ENCODE assay signal across 1 cellular context in the genomic region with DNA sequence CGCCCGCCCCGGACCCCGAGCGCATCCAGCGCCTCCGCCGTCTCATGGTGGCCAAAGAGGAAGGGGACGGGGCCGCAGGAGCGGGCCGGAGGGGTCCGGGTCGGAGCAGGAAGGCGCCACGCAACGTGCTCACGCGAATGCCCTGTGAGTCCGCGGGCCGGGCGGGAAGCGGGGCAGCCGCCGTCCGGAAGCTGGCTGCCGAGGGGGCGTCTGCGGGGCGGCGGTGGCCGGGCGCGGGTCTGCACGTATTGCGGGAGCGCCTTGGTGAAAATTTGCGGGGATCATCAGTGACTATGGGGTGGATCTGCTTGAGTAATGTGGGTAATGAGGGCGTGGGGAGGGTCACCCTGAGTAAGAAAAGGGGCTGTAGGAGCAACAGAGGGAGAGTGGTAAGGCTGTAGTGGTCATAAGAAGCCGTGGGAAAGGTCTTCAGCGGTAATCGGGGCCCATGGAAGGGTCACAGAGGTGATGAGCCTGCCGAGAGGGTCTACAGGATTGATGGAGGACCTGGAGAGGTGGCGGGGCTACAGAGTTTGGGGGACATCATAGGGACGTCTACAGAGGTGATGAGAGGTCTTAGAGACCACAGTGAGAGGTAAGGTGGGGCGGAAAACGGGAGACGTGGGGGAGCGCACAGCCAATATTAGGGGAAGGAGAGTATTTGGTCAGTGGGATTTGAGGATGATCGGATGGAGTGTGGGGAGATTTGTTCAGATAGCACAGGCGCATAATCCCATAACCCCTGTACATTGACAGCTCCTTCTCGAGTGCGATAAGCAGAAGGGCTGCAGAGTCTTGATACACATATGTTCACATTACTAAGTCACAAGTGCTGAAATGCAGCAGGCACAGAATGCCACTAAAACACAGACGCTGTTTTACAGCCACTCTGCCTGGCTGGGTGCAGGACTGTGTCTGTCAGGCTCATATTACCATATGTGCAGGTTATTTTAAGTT.
A peak's percentile ranks its signal among the peaks of the same experiment; 100 is the strongest.
TF ChIP-seq lines count a peak whose summit lies in the region.

No MANE protein-coding gene starts in this region.

TF ChIP-seq in K562, 482 proteins besides CTCF, POLR2A, EP300 and RAD21 (continued from another document and continues in another):
- TF ChIP-seq, protein P1, sequence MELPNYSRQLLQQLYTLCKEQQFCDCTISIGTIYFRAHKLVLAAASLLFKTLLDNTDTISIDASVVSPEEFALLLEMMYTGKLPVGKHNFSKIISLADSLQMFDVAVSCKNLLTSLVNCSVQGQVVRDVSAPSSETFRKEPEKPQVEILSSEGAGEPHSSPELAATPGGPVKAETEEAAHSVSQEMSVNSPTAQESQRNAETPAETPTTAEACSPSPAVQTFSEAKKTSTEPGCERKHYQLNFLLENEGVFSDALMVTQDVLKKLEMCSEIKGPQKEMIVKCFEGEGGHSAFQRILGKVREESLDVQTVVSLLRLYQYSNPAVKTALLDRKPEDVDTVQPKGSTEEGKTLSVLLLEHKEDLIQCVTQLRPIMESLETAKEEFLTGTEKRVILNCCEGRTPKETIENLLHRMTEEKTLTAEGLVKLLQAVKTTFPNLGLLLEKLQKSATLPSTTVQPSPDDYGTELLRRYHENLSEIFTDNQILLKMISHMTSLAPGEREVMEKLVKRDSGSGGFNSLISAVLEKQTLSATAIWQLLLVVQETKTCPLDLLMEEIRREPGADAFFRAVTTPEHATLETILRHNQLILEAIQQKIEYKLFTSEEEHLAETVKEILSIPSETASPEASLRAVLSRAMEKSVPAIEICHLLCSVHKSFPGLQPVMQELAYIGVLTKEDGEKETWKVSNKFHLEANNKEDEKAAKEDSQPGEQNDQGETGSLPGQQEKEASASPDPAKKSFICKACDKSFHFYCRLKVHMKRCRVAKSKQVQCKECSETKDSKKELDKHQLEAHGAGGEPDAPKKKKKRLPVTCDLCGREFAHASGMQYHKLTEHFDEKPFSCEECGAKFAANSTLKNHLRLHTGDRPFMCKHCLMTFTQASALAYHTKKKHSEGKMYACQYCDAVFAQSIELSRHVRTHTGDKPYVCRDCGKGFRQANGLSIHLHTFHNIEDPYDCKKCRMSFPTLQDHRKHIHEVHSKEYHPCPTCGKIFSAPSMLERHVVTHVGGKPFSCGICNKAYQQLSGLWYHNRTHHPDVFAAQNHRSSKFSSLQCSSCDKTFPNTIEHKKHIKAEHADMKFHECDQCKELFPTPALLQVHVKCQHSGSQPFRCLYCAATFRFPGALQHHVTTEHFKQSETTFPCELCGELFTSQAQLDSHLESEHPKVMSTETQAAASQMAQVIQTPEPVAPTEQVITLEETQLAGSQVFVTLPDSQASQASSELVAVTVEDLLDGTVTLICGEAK (IDR thresholded peaks at IDR 0.05), result no peak; the same call in 1 of the 2 replicates
- TF ChIP-seq, protein P1 (CRISPR knock-in tag; IDR thresholded peaks at IDR 0.05), result no peak
- TF ChIP-seq, protein P2, sequence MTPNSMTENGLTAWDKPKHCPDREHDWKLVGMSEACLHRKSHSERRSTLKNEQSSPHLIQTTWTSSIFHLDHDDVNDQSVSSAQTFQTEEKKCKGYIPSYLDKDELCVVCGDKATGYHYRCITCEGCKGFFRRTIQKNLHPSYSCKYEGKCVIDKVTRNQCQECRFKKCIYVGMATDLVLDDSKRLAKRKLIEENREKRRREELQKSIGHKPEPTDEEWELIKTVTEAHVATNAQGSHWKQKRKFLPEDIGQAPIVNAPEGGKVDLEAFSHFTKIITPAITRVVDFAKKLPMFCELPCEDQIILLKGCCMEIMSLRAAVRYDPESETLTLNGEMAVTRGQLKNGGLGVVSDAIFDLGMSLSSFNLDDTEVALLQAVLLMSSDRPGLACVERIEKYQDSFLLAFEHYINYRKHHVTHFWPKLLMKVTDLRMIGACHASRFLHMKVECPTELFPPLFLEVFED (CRISPR knock-in tag; conservative IDR thresholded peaks at IDR 0.05), result 0 out of 2 replicates have a peak, but pooled peaks have one; percentile 57
- TF ChIP-seq ARID1B (IDR thresholded peaks at IDR 0.05) (peak; percentile 90), TCFL5 (CRISPR knock-in tag; conservative IDR thresholded peaks at IDR 0.05) (no peak), MAFK (IDR thresholded peaks at IDR 0.05; ENCODE audit: low read length) (no peak), PYGO2 (tag; IDR thresholded peaks at IDR 0.05) (no peak), HNRNPK (IDR thresholded peaks at IDR 0.05; ENCODE audit: low read depth, low read length, poor library complexity, severe bottlenecking) (no peak), ZNF707 (CRISPR knock-in tag; conservative IDR thresholded peaks at IDR 0.05) (no peak), CBFA2T2 (conservative IDR thresholded peaks at IDR 0.05) (peak; percentile 84), IRF2 (CRISPR knock-in tag; IDR thresholded peaks at IDR 0.05) (no peak), BRD4 (IDR thresholded peaks at IDR 0.05) (no peak), ZBED1 (IDR thresholded peaks at IDR 0.05) (no peak), ZFP36 (IDR thresholded peaks at IDR 0.05; ENCODE audit: low read depth, low read length, partially characterized antibody) (no peak), SMARCE1 (IDR thresholded peaks at IDR 0.05) (peak; percentile 60; the same call in 1 of the 2 replicates), GTF2A2 (tag; IDR thresholded peaks at IDR 0.05) (no peak), CREBBP (IDR thresholded peaks at IDR 0.05; ENCODE audit: low read depth, low read length) (no peak), NFXL1 (CRISPR knock-in tag; IDR thresholded peaks at IDR 0.05) (no peak)
- TF ChIP-seq, protein P3, sequence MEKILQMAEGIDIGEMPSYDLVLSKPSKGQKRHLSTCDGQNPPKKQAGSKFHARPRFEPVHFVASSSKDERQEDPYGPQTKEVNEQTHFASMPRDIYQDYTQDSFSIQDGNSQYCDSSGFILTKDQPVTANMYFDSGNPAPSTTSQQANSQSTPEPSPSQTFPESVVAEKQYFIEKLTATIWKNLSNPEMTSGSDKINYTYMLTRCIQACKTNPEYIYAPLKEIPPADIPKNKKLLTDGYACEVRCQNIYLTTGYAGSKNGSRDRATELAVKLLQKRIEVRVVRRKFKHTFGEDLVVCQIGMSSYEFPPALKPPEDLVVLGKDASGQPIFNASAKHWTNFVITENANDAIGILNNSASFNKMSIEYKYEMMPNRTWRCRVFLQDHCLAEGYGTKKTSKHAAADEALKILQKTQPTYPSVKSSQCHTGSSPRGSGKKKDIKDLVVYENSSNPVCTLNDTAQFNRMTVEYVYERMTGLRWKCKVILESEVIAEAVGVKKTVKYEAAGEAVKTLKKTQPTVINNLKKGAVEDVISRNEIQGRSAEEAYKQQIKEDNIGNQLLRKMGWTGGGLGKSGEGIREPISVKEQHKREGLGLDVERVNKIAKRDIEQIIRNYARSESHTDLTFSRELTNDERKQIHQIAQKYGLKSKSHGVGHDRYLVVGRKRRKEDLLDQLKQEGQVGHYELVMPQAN (IDR thresholded peaks at IDR 0.05; ENCODE audit: borderline replicate concordance), result no peak
- TF ChIP-seq, protein P4, sequence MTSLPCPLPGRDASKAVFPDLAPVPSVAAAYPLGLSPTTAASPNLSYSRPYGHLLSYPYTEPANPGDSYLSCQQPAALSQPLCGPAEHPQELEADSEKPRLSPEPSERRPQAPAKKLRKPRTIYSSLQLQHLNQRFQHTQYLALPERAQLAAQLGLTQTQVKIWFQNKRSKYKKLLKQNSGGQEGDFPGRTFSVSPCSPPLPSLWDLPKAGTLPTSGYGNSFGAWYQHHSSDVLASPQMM (CRISPR knock-in tag; IDR thresholded peaks at IDR 0.05), result no peak
- TF ChIP-seq, protein P5, sequence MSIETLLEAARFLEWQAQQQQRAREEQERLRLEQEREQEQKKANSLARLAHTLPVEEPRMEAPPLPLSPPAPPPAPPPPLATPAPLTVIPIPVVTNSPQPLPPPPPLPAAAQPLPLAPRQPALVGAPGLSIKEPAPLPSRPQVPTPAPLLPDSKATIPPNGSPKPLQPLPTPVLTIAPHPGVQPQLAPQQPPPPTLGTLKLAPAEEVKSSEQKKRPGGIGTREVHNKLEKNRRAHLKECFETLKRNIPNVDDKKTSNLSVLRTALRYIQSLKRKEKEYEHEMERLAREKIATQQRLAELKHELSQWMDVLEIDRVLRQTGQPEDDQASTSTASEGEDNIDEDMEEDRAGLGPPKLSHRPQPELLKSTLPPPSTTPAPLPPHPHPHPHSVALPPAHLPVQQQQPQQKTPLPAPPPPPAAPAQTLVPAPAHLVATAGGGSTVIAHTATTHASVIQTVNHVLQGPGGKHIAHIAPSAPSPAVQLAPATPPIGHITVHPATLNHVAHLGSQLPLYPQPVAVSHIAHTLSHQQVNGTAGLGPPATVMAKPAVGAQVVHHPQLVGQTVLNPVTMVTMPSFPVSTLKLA (conservative IDR thresholded peaks at IDR 0.05), result no peak
- TF ChIP-seq, protein P6, sequence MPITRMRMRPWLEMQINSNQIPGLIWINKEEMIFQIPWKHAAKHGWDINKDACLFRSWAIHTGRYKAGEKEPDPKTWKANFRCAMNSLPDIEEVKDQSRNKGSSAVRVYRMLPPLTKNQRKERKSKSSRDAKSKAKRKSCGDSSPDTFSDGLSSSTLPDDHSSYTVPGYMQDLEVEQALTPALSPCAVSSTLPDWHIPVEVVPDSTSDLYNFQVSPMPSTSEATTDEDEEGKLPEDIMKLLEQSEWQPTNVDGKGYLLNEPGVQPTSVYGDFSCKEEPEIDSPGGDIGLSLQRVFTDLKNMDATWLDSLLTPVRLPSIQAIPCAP (CRISPR knock-in tag; IDR thresholded peaks at IDR 0.05; ENCODE audit: borderline replicate concordance), result no peak
- TF ChIP-seq, protein P7, sequence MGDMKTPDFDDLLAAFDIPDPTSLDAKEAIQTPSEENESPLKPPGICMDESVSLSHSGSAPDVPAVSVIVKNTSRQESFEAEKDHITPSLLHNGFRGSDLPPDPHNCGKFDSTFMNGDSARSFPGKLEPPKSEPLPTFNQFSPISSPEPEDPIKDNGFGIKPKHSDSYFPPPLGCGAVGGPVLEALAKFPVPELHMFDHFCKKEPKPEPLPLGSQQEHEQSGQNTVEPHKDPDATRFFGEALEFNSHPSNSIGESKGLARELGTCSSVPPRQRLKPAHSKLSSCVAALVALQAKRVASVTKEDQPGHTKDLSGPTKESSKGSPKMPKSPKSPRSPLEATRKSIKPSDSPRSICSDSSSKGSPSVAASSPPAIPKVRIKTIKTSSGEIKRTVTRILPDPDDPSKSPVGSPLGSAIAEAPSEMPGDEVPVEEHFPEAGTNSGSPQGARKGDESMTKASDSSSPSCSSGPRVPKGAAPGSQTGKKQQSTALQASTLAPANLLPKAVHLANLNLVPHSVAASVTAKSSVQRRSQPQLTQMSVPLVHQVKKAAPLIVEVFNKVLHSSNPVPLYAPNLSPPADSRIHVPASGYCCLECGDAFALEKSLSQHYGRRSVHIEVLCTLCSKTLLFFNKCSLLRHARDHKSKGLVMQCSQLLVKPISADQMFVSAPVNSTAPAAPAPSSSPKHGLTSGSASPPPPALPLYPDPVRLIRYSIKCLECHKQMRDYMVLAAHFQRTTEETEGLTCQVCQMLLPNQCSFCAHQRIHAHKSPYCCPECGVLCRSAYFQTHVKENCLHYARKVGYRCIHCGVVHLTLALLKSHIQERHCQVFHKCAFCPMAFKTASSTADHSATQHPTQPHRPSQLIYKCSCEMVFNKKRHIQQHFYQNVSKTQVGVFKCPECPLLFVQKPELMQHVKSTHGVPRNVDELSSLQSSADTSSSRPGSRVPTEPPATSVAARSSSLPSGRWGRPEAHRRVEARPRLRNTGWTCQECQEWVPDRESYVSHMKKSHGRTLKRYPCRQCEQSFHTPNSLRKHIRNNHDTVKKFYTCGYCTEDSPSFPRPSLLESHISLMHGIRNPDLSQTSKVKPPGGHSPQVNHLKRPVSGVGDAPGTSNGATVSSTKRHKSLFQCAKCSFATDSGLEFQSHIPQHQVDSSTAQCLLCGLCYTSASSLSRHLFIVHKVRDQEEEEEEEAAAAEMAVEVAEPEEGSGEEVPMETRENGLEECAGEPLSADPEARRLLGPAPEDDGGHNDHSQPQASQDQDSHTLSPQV (IDR thresholded peaks at IDR 0.05), result no peak
- TF ChIP-seq, protein P8, sequence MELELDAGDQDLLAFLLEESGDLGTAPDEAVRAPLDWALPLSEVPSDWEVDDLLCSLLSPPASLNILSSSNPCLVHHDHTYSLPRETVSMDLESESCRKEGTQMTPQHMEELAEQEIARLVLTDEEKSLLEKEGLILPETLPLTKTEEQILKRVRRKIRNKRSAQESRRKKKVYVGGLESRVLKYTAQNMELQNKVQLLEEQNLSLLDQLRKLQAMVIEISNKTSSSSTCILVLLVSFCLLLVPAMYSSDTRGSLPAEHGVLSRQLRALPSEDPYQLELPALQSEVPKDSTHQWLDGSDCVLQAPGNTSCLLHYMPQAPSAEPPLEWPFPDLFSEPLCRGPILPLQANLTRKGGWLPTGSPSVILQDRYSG (tag; conservative IDR thresholded peaks at IDR 0.05; ENCODE audit: low read depth), result no peak
